Comparison of ENCODE assay signal across 9 cellular contexts in the genomic region with DNA sequence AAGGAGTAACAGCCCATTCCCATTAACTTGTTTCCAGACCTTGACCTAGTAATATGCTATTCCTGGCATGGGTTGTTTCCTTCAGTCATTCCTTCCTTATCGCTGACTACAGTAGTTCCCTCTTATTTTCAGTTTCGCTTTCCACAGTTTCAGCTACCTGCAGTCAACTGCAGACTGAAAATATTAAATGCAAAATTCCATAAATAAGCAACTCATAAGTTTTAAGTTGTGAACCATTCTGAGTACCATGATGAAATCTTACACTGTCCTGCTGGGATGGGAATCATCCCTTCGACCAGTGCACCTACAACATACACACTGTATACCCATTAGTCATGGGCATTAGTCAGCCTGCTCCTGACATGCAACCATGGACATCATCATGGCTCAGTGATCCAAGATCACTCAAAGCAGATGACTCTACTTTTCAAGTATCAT.
A peak's percentile ranks its signal among the peaks of the same experiment; 100 is the strongest.
DNase-seq lines count a peak whose midpoint lies in the region; ATAC-seq and TF ChIP-seq lines count a peak whose summit lies in the region.
"Had no signal": no experiment of that assay in that cellular context is flagged by ENCODE, and none has a peak within 500 bp of the region (broad histone marks: within the 10 kb centered on the region; RNA-seq: fewer than 3 reads in every experiment).

No MANE protein-coding gene starts in this region.

- peak; percentile 9 for DNase-seq in Calu3
- peak; percentile 34 for DNase-seq in MV-4-11 (lab: John Stamatoyannopoulos, UW)
- DNase-seq in mammary epithelial cell, result peak; percentile 96
- no peak for DNase-seq in natural killer cell
- no peak for DNase-seq in OCI-M2 (lab: John Stamatoyannopoulos, UW; ENCODE audit: unreplicated experiment)
- DNase-seq in NCI-H510A treated with DMSO at 0.1 percent for 48 hours (lab: John Stamatoyannopoulos, UW), result no peak
- DNase-seq in NCI-H345 (lab: John Stamatoyannopoulos, UW), result no peak
- DNase-seq: activated effector memory CD4-positive, alpha-beta T cell treated with Interleukin-2 at 50 U/mL for 16 hours had no signal

- TF ChIP-seq CTCF in Calu3 (IDR thresholded peaks at IDR 0.05; ENCODE audit: unreplicated experiment) (no peak), mammary epithelial cell (conservative IDR thresholded peaks at IDR 0.05 in 1 of 2, IDR thresholded peaks at IDR 0.05 in 1 of 2; ENCODE audit: extremely low read depth in 1 of 2, insufficient read depth in 1 of 2, low read depth in 1 of 2, low read length in 2 of 2) (no peak), natural killer cell (IDR thresholded peaks at IDR 0.05) (no peak)

- WGBS in mammary epithelial cell (ENCODE audit: low coverage, missing lambda C conversion rate), result 54% methylated on average over 3 of the region's 3 CpGs

- intact Hi-C loops in Calu3 (cut with micrococcal nuclease; ENCODE audit: unreplicated experiment), result no loop called here
- intact Hi-C loops in mammary epithelial cell (cut with micrococcal nuclease), result no loop called here
- intact Hi-C loops in natural killer cell (cut with micrococcal nuclease), result no loop called here

- dilution Hi-C loops in mammary epithelial cell (cut with HindIII; ENCODE audit: low sequenced_read_pairs), result no loop called here

- peak; percentile 61 to 73 (median 65) for ATAC-seq in natural killer cell
- ATAC-seq in GM19455 (IDR thresholded peaks at IDR 0.05; ENCODE audit: unreplicated experiment), result no peak

- H3K27me3 Mint-ChIP-seq in Calu3 (ENCODE audit: unreplicated experiment) (no peaks in the 10 kb centered on the region), natural killer cell (ENCODE audit: low read depth in 2 of 2) (peaks cover 8 to 13% of the 10 kb centered on the region in 2 donors)

- H3K9ac ChIP-seq in mammary epithelial cell (ENCODE audit: insufficient read depth, low read length), result no peak overlapping the region

- BruUV-seq in Calu3 (replicated peaks; lab: Mats Ljungman, UMichigan), result no TSS peak
- TSS peak; percentile 57 for BruUV-seq in mammary epithelial cell (replicated peaks; lab: Mats Ljungman, UMichigan)

- CTCF ChIA-PET in Calu3 (lab: Charles Lee) (no interaction called here), mammary epithelial cell (lab: Charles Lee; ENCODE audit: low non-redundant PET) (no interaction called here)

- H3K79me2 ChIP-seq in mammary epithelial cell (ENCODE audit: insufficient read depth, low read length), result no peaks in the 10 kb centered on the region

- H4K20me1 ChIP-seq in mammary epithelial cell (ENCODE audit: insufficient read depth, low read length), result no peaks in the 10 kb centered on the region

- H3K4me1 Mint-ChIP-seq in Calu3 (ENCODE audit: low read depth, unreplicated experiment) (no peaks in the 10 kb centered on the region), natural killer cell (peaks cover 13 to 18% of the 10 kb centered on the region in 2 donors)

- peak overlapping the region; percentile 54 for H3K27ac ChIP-seq in mammary epithelial cell (ENCODE audit: insufficient read depth, low read depth, low read length)

- in situ Hi-C loops in mammary epithelial cell (cut with MboI; ENCODE audit: low sequenced_read_pairs in 2 of 2), result no loop called here

- H3K4me2 ChIP-seq in mammary epithelial cell (ENCODE audit: insufficient read depth, low read depth, low read length), result peak overlapping the region; percentile 55

- no peaks in the 10 kb centered on the region for H3K9me3 Mint-ChIP-seq in Calu3 (ENCODE audit: low read depth, unreplicated experiment)
- H3K9me3 Mint-ChIP-seq in natural killer cell, result peaks cover 0 to 2% of the 10 kb centered on the region in 2 donors

- H3K36me3 Mint-ChIP-seq in Calu3 (ENCODE audit: insufficient read depth, unreplicated experiment) (no peaks in the 10 kb centered on the region), natural killer cell (no peaks in the 10 kb centered on the region)

- H3K4me3 Mint-ChIP-seq in Calu3 (ENCODE audit: low read depth, unreplicated experiment) (peak overlapping the region; percentile 15), natural killer cell (peak overlapping the region; percentile 85)

- no peaks in the 10 kb centered on the region for H3K27me3 ChIP-seq in mammary epithelial cell (ENCODE audit: insufficient read depth, low read length)

- peak overlapping the region; percentile 28 for H2AFZ ChIP-seq in mammary epithelial cell (ENCODE audit: low read depth, low read length)

- peaks cover 13% of the 10 kb centered on the region for H3K4me1 ChIP-seq in mammary epithelial cell (ENCODE audit: insufficient read depth, low read length)

- no peaks in the 10 kb centered on the region for H3K9me3 ChIP-seq in mammary epithelial cell (replicated peaks; ENCODE audit: insufficient read depth, low read length)

- no peaks in the 10 kb centered on the region for H3K36me3 ChIP-seq in mammary epithelial cell (ENCODE audit: insufficient read depth, low read length)

- no peak overlapping the region for H3K27ac Mint-ChIP-seq in Calu3 (ENCODE audit: unreplicated experiment)
- peak overlapping the region; percentile 39 to 87 for H3K27ac Mint-ChIP-seq in natural killer cell

- H3K4me3 ChIP-seq in mammary epithelial cell (replicated peaks in 1 of 3; ENCODE audit: insufficient read depth in 1 of 3, low read depth in 2 of 3, low read length in 3 of 3), result no peak overlapping the region

Comparison
In these comparisons a context has a peak if more than half of its experiments do, and no peak if none do; other contexts are left out.
1. DNase-seq: peak in Calu3 (single experiment), MV-4-11 (single experiment) and mammary epithelial cell (single experiment); none in natural killer cell (single experiment), OCI-M2 (single experiment), NCI-H510A treated with DMSO at 0.1 percent for 48 hours (single experiment) and NCI-H345 (single experiment).